In the genomic region with DNA sequence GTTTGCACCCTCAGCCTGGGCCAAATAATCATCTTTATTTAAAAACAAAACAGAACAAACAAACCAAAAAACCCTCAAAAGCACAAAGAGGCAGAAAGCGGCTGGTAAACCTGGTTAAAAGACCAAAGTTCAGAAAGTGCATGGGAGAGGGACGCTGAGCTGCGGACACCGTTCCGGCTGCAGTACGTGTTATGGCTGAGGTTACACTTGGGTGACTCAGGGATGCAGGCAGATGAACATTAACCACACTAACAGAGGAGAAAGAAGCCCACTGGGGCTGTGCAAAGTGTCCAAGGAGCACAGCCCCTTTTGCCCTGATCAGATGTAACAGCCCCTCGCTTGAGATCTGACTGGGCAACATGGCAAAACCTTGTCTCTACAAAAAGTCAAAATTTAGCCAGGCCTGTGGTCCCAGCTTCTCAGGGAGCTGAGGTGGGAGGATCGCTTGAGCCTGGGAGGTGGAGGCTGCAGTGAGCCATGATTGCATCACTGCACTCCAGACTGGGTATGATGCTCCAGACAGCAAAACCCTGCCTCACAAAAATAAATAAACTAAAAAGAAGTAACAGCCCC, we compare ENCODE assay signal across 1 cellular context.
TF ChIP-seq lines count a peak whose summit lies in the region.

No MANE protein-coding gene starts in this region.

TF ChIP-seq in HepG2, 621 proteins besides CTCF, POLR2A, EP300 and RAD21 (continued from another document and continues in another):
- TF ChIP-seq, protein P1, sequence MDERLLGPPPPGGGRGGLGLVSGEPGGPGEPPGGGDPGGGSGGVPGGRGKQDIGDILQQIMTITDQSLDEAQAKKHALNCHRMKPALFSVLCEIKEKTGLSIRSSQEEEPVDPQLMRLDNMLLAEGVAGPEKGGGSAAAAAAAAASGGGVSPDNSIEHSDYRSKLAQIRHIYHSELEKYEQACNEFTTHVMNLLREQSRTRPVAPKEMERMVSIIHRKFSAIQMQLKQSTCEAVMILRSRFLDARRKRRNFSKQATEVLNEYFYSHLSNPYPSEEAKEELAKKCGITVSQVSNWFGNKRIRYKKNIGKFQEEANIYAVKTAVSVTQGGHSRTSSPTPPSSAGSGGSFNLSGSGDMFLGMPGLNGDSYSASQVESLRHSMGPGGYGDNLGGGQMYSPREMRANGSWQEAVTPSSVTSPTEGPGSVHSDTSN (CRISPR knock-in tag; IDR thresholded peaks at IDR 0.05) = no peak
- TF ChIP-seq ETV5 (CRISPR knock-in tag; IDR thresholded peaks at IDR 0.05; ENCODE audit: borderline replicate concordance) = peak; percentile 71; the same call in 1 of the 2 replicates
- TF ChIP-seq FOSL1 (CRISPR knock-in tag; IDR thresholded peaks at IDR 0.05; ENCODE audit: borderline replicate concordance) = no peak
- no peak for TF ChIP-seq ZNF460 (CRISPR knock-in tag; IDR thresholded peaks at IDR 0.05; ENCODE audit: borderline replicate concordance)
- no peak for TF ChIP-seq ZNF562 (CRISPR knock-in tag; IDR thresholded peaks at IDR 0.05; ENCODE audit: borderline replicate concordance)
- TF ChIP-seq PRDM10 (CRISPR knock-in tag; IDR thresholded peaks at IDR 0.05; ENCODE audit: low read depth) = 0 out of 2 replicates have a peak, but pooled peaks have one; percentile 23
- peak; percentile 35 for TF ChIP-seq XRCC5 (optimal IDR thresholded peaks at IDR 0.05; ENCODE audit: low read length)
- no peak for TF ChIP-seq ZNF746 (CRISPR knock-in tag; IDR thresholded peaks at IDR 0.05)
- no peak; the same call in 1 of the 2 replicates for TF ChIP-seq MEF2D (CRISPR knock-in tag; IDR thresholded peaks at IDR 0.05)
- no peak for TF ChIP-seq GABPA (IDR thresholded peaks at IDR 0.05; ENCODE audit: low read depth, low read length)
- peak; percentile 35; the same call in 1 of the 2 replicates for TF ChIP-seq GABPA (CRISPR knock-in tag; IDR thresholded peaks at IDR 0.05; ENCODE audit: low read depth)
- no peak for TF ChIP-seq PHF8 (CRISPR knock-in tag; IDR thresholded peaks at IDR 0.05)
- TF ChIP-seq NFE2L2 (IDR thresholded peaks at IDR 0.05; ENCODE audit: low read length) = no peak
- TF ChIP-seq HOXA3 (CRISPR knock-in tag; IDR thresholded peaks at IDR 0.05) = peak; percentile 63; the same call in 1 of the 2 replicates
- TF ChIP-seq NKX3-1 (CRISPR knock-in tag; IDR thresholded peaks at IDR 0.05) = no peak
- TF ChIP-seq ZNF850 (CRISPR knock-in tag; conservative IDR thresholded peaks at IDR 0.05) = no peak
- TF ChIP-seq ZNF709 (CRISPR knock-in tag; IDR thresholded peaks at IDR 0.05) = no peak
- TF ChIP-seq ZMYM2 (CRISPR knock-in tag; IDR thresholded peaks at IDR 0.05) = no peak
- TF ChIP-seq, protein P2, sequence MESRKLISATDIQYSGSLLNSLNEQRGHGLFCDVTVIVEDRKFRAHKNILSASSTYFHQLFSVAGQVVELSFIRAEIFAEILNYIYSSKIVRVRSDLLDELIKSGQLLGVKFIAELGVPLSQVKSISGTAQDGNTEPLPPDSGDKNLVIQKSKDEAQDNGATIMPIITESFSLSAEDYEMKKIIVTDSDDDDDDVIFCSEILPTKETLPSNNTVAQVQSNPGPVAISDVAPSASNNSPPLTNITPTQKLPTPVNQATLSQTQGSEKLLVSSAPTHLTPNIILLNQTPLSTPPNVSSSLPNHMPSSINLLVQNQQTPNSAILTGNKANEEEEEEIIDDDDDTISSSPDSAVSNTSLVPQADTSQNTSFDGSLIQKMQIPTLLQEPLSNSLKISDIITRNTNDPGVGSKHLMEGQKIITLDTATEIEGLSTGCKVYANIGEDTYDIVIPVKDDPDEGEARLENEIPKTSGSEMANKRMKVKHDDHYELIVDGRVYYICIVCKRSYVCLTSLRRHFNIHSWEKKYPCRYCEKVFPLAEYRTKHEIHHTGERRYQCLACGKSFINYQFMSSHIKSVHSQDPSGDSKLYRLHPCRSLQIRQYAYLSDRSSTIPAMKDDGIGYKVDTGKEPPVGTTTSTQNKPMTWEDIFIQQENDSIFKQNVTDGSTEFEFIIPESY (CRISPR knock-in tag; IDR thresholded peaks at IDR 0.05) = no peak
- TF ChIP-seq, protein P3, sequence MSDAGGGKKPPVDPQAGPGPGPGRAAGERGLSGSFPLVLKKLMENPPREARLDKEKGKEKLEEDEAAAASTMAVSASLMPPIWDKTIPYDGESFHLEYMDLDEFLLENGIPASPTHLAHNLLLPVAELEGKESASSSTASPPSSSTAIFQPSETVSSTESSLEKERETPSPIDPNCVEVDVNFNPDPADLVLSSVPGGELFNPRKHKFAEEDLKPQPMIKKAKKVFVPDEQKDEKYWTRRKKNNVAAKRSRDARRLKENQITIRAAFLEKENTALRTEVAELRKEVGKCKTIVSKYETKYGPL (CRISPR knock-in tag; IDR thresholded peaks at IDR 0.05) = no peak
- no peak for TF ChIP-seq HNRNPK (IDR thresholded peaks at IDR 0.05; ENCODE audit: low read depth, low read length, poor library complexity, severe bottlenecking)
- peak; percentile 39; the same call in 1 of the 2 replicates for TF ChIP-seq ZNF430 (CRISPR knock-in tag; IDR thresholded peaks at IDR 0.05)
- TF ChIP-seq, protein P4, sequence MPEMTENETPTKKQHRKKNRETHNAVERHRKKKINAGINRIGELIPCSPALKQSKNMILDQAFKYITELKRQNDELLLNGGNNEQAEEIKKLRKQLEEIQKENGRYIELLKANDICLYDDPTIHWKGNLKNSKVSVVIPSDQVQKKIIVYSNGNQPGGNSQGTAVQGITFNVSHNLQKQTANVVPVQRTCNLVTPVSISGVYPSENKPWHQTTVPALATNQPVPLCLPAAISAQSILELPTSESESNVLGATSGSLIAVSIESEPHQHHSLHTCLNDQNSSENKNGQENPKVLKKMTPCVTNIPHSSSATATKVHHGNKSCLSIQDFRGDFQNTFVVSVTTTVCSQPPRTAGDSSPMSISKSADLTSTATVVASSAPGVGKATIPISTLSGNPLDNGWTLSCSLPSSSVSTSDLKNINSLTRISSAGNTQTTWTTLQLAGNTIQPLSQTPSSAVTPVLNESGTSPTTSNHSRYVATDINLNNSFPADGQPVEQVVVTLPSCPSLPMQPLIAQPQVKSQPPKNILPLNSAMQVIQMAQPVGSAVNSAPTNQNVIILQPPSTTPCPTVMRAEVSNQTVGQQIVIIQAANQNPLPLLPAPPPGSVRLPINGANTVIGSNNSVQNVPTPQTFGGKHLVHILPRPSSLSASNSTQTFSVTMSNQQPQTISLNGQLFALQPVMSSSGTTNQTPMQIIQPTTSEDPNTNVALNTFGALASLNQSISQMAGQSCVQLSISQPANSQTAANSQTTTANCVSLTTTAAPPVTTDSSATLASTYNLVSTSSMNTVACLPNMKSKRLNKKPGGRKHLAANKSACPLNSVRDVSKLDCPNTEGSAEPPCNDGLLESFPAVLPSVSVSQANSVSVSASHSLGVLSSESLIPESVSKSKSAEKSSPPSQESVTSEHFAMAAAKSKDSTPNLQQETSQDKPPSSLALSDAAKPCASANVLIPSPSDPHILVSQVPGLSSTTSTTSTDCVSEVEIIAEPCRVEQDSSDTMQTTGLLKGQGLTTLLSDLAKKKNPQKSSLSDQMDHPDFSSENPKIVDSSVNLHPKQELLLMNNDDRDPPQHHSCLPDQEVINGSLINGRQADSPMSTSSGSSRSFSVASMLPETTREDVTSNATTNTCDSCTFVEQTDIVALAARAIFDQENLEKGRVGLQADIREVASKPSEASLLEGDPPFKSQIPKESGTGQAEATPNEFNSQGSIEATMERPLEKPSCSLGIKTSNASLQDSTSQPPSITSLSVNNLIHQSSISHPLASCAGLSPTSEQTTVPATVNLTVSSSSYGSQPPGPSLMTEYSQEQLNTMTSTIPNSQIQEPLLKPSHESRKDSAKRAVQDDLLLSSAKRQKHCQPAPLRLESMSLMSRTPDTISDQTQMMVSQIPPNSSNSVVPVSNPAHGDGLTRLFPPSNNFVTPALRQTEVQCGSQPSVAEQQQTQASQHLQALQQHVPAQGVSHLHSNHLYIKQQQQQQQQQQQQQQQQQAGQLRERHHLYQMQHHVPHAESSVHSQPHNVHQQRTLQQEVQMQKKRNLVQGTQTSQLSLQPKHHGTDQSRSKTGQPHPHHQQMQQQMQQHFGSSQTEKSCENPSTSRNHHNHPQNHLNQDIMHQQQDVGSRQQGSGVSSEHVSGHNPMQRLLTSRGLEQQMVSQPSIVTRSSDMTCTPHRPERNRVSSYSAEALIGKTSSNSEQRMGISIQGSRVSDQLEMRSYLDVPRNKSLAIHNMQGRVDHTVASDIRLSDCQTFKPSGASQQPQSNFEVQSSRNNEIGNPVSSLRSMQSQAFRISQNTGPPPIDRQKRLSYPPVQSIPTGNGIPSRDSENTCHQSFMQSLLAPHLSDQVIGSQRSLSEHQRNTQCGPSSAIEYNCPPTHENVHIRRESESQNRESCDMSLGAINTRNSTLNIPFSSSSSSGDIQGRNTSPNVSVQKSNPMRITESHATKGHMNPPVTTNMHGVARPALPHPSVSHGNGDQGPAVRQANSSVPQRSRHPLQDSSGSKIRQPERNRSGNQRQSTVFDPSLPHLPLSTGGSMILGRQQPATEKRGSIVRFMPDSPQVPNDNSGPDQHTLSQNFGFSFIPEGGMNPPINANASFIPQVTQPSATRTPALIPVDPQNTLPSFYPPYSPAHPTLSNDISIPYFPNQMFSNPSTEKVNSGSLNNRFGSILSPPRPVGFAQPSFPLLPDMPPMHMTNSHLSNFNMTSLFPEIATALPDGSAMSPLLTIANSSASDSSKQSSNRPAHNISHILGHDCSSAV (CRISPR knock-in tag; IDR thresholded peaks at IDR 0.05; ENCODE audit: borderline replicate concordance) = no peak
- no peak for TF ChIP-seq FOXP1 (IDR thresholded peaks at IDR 0.05)
- TF ChIP-seq FOXP1 (CRISPR knock-in tag; IDR thresholded peaks at IDR 0.05) = peak; percentile 83
- TF ChIP-seq, protein P5, sequence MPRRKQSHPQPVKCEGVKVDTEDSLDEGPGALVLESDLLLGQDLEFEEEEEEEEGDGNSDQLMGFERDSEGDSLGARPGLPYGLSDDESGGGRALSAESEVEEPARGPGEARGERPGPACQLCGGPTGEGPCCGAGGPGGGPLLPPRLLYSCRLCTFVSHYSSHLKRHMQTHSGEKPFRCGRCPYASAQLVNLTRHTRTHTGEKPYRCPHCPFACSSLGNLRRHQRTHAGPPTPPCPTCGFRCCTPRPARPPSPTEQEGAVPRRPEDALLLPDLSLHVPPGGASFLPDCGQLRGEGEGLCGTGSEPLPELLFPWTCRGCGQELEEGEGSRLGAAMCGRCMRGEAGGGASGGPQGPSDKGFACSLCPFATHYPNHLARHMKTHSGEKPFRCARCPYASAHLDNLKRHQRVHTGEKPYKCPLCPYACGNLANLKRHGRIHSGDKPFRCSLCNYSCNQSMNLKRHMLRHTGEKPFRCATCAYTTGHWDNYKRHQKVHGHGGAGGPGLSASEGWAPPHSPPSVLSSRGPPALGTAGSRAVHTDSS (CRISPR knock-in tag; conservative IDR thresholded peaks at IDR 0.05) = no peak
- no peak for TF ChIP-seq BRF2 (CRISPR knock-in tag; IDR thresholded peaks at IDR 0.05)
- no peak for TF ChIP-seq ZNF264 (CRISPR knock-in tag; IDR thresholded peaks at IDR 0.05)
- no peak for TF ChIP-seq DR1 (CRISPR knock-in tag; IDR thresholded peaks at IDR 0.05)
- TF ChIP-seq, protein P6, sequence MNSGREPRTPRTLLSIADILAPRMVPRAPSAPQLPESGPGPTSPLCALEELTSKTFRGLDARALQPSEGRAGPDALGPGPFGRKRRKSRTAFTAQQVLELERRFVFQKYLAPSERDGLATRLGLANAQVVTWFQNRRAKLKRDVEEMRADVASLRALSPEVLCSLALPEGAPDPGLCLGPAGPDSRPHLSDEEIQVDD (CRISPR knock-in tag; IDR thresholded peaks at IDR 0.05; ENCODE audit: borderline replicate concordance) = no peak
- peak; percentile 54; the same call in 1 of the 2 replicates for TF ChIP-seq ARID3A (IDR thresholded peaks at IDR 0.05; ENCODE audit: low read depth, low read length)
- no peak for TF ChIP-seq U2AF1 (optimal IDR thresholded peaks at IDR 0.05; ENCODE audit: low read depth, low read length)
- TF ChIP-seq, protein P7, sequence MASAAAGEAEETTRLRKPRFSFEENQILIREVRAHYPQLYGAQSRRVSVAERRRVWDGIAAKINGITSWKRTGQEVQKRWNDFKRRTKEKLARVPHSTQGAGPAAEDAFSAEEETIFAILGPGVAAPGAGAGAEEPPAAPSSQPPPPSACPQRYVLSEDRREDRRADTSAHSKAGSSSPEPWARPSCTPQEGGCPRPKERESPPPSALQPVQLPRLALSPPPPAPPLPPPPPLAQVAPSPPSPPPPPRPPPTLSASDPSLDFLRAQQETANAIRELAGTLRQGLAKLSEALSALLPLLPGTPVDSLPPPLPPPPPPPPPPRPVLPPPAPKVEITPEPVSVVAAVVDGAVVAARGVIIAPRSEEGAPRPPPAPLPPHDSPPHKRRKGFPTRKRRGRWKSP (CRISPR knock-in tag; IDR thresholded peaks at IDR 0.05) = no peak
